Comparison of ENCODE assay signal across 8 cellular contexts in the genomic region with DNA sequence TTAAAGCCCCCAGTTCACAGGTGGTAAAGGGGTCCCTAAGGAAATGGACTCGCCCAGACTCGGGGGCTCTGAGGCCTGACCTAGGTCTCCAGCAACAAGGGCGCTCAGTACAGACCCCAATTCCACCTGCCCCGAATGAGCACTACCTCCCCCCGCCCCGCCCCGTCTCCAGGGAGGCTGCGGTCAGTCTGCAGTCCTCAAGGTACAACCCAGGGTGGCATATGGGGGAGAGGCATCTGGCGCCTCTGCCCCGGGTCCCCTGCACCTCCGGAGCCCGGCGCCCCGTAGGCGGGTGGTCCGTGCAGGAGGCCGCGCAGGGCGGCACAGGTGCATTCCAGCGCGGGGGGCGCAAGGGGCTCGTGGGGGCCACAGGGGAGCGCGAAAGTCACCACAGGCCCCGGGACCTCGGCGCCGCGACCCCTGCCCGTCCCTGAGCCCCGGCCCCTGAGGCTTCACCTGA. TPM values are rescaled to one million over a fixed set of nuclear protein-coding genes. Genes with fewer than 3 reads are reported as not detected.
A peak's percentile ranks its signal among the peaks of the same experiment; 100 is the strongest.
DNase-seq lines count a peak whose midpoint lies in the region; ATAC-seq and TF ChIP-seq lines count a peak whose summit lies in the region.

No MANE protein-coding gene starts in this region.

- CTCF ChIA-PET in Caco-2 (lab: Charles Lee) = interaction anchor here (0.9 to 1.6 kb wide), 4 partner anchors 62 to 387 kb away, joined by 3 to 8 read pairs (median 6); no protein-coding TSS in a partner anchor

- peak overlapping the region; percentile 92 for H3K4me3 Mint-ChIP-seq in Caco-2 (ENCODE audit: unreplicated experiment)

- TF ChIP-seq POLR2A in gastrocnemius medialis (IDR thresholded peaks at IDR 0.05) = no peak

- POLR2A ChIA-PET in Caco-2 (lab: Charles Lee) = no interaction called here

- H3K36me3 ChIP-seq in Caco-2 (ENCODE audit: control insufficient read depth, insufficient read depth, low read length) (no peaks in the 10 kb centered on the region), RWPE2 (ENCODE audit: low read depth) (peaks cover 38% of the 10 kb centered on the region), gastrocnemius medialis (peaks cover 0 to 12% of the 10 kb centered on the region in 2 donors)

- ATAC-seq in GM21737 (IDR thresholded peaks at IDR 0.05; ENCODE audit: unreplicated experiment) (peak; percentile 8), RWPE2 (ENCODE audit: low read depth) (peak; percentile 26; the same call in 2 of the 3 replicates), gastrocnemius medialis (peak; percentile 5 to 6)

- H3K9me3 ChIP-seq in Caco-2 (no peaks in the 10 kb centered on the region), RWPE2 (ENCODE audit: severe bottlenecking) (no peaks in the 10 kb centered on the region), gastrocnemius medialis (no peaks in the 10 kb centered on the region)

- no peaks in the 10 kb centered on the region for H3K27me3 Mint-ChIP-seq in Caco-2 (ENCODE audit: insufficient read depth, unreplicated experiment)

- H3K27ac ChIP-seq in RWPE2 (ENCODE audit: poor library complexity, severe bottlenecking) = peak overlapping the region; percentile 63
- H3K27ac ChIP-seq in gastrocnemius medialis = peak overlapping the region; percentile 98 to 100 (median 100)

- H3K4me3 ChIP-seq in Caco-2 (ENCODE audit: low read depth, low read length) (peak overlapping the region; percentile 58), RWPE2 (ENCODE audit: severe bottlenecking) (peak overlapping the region; percentile 83), fibroblast of mammary gland (ENCODE audit: control insufficient read depth, low read depth, low read length) (peak overlapping the region; percentile 60), gastrocnemius medialis (peak overlapping the region; percentile 79 to 99 (median 94))

- in situ Hi-C loops in gastrocnemius medialis (cut with MboI; ENCODE audit: low sequenced_read_pairs in 4 of 4) = no loop called here

- H3K4me1 Mint-ChIP-seq in Caco-2 (ENCODE audit: low read depth, unreplicated experiment) = peaks cover 7% of the 10 kb centered on the region

- peaks cover 15% of the 10 kb centered on the region for H3K36me3 Mint-ChIP-seq in Caco-2 (ENCODE audit: insufficient read depth, unreplicated experiment)

- no peaks in the 10 kb centered on the region for H3K9me3 Mint-ChIP-seq in Caco-2 (ENCODE audit: unreplicated experiment)

- no peak overlapping the region for H3K27ac Mint-ChIP-seq in Caco-2 (ENCODE audit: unreplicated experiment)

- no peak for DNase-seq in Caco-2
- DNase-seq in RWPE2 (ENCODE audit: low spot score) = no peak
- no peak for DNase-seq in fibroblast of mammary gland (ENCODE audit: low read depth)
- peak in 1 of 2 donors; percentile 41 for DNase-seq in gastrocnemius medialis
- DNase-seq in kidney tubule cell (ENCODE audit: low spot score) = no peak
- DNase-seq in NCI-H2029 treated with DMSO at 0.1 percent for 48 hours (lab: John Stamatoyannopoulos, UW) = no peak
- DNase-seq in SW 1271 (lab: John Stamatoyannopoulos, UW) = no peak

- intact Hi-C loops in Caco-2 (cut with micrococcal nuclease; ENCODE audit: unreplicated experiment) (no loop called here), gastrocnemius medialis (cut with DNase I; ENCODE audit: low total_unique reads) (loop anchor here (1.0 to 10.0 kb wide), 3 partner anchors 15 to 621 kb away; no protein-coding TSS in a partner anchor)

- TF ChIP-seq CTCF in Caco-2 (IDR thresholded peaks at IDR 0.05; ENCODE audit: insufficient read depth in 1 of 2, low read depth in 1 of 2, low read length in 1 of 2, severe bottlenecking in 1 of 2, unreplicated experiment in 1 of 2) (no peak), RWPE2 (IDR thresholded peaks at IDR 0.05; ENCODE audit: poor library complexity, severe bottlenecking) (no peak), fibroblast of mammary gland (conservative IDR thresholded peaks at IDR 0.05; ENCODE audit: control insufficient read depth, insufficient read depth, low read depth, low read length) (no peak), gastrocnemius medialis (IDR thresholded peaks at IDR 0.05 in 4 of 5, conservative IDR thresholded peaks at IDR 0.05 in 1 of 5) (no peak)

- BruUV-seq in Caco-2 (replicated peaks; lab: Mats Ljungman, UMichigan) = TSS peak; percentile 77

- peaks cover 7% of the 10 kb centered on the region for H3K4me1 ChIP-seq in Caco-2
- H3K4me1 ChIP-seq in RWPE2 (ENCODE audit: insufficient read depth, poor library complexity, severe bottlenecking) = peaks cover 9% of the 10 kb centered on the region
- H3K4me1 ChIP-seq in gastrocnemius medialis = peaks cover 39 to 44% of the 10 kb centered on the region in 2 donors

- H3K27me3 ChIP-seq in Caco-2 (replicated peaks; ENCODE audit: control insufficient read depth, insufficient read depth, low read length) (no peaks in the 10 kb centered on the region), RWPE2 (ENCODE audit: insufficient read depth, poor library complexity, severe bottlenecking) (no peaks in the 10 kb centered on the region), gastrocnemius medialis (no peaks in the 10 kb centered on the region)

RNA-seq across cellular contexts. Expression of a gene that starts 0.4 kb away (rescaled TPM):
- 328 and 335 TPM in 2 replicates for total RNA-seq in Caco-2 (2022)
- 100 to 1,000 TPM; 490 to 981 (median 845) TPM for total RNA-seq in gastrocnemius medialis

RNA-seq across cellular contexts. Expression of a gene that starts 13.0 kb away (rescaled TPM):
- total RNA-seq in Caco-2 (2022) (1.3 and 2.7 TPM in 2 replicates), gastrocnemius medialis (1 to 10 TPM; 1.1 to 7.2 (median 4.9) TPM)
